ENCODE assay signal across 13 cellular contexts in the genomic region with DNA sequence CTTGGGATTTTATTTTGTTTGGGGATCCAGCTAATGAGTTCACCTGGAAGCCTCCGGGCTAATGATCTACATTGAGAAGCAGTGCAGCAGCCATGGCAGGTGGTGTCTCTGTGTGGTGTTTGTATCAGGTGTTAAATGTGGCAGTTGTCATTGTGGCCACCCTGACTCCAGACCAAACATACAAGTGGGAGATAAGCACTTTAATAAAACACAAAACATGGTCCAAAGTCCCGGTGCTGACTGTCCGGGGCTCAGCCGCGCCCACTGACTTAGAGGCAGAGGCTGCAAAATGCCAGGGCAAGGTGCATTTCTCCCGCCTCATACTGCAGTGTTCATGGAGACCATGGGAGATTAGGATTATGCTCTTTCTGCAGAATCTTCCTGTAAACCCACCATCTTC. TPM values are rescaled to one million over a fixed set of nuclear protein-coding genes. Genes with fewer than 3 reads are reported as not detected.
"Had no signal": no experiment of that assay in that cellular context is flagged by ENCODE, and none has a peak within 500 bp of the region (broad histone marks: within the 10 kb centered on the region; RNA-seq: fewer than 3 reads in every experiment).

No MANE protein-coding gene starts in this region.

RNA-seq across cellular contexts. Expression of a gene that starts 23.6 kb away (rescaled TPM):
- total RNA-seq: subcutaneous adipose tissue, suprapubic skin, temporal lobe, thoracic aorta, thyroid gland, tibial nerve, upper lobe of left lung, upper lobe of right lung, ureter, urinary bladder, uterus, vagina had no signal
- polyA plus RNA-seq: stomach, urinary bladder had no signal

RNA-seq across cellular contexts. Expression of a gene that starts 58.5 kb away (rescaled TPM):
- total RNA-seq: temporal lobe, thoracic aorta, tibial nerve, ureter, urinary bladder, uterus had no signal
